Comparison of ENCODE assay signal across 1 cellular context in the genomic region with DNA sequence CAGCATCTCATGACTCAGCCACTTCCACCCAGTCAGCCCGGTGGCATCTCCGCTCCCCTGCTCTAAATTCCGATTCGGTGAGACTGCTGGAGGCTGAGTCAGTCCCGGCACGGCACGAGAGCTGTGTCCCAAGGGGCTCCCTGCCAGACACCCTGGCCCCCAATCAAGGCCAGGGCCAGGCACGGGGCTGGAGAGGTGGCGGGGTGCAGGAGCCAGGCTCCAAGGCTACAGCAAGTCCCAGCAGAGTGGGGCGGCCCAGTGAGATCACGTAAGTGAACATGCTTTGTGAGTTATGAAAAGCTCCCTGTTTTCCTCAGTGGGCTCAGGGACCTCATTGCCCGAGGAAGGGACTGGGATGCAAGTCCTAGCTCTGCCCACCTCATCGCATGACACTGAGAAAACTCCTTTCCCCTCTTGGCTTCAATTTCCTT.
TF ChIP-seq lines count a peak whose summit lies in the region.

No MANE protein-coding gene starts in this region.

TF ChIP-seq in HEK293, 187 proteins besides CTCF, POLR2A, EP300 and RAD21 (continued from another document and continues in another):
- TF ChIP-seq ZBTB10 (tag by site-specific recombination; IDR thresholded peaks at IDR 0.05) (no peak), KLF8 (tag by site-specific recombination; IDR thresholded peaks at IDR 0.05) (peak; percentile 77), ZNF10 (tag by site-specific recombination; IDR thresholded peaks at IDR 0.05) (no peak), ZNF621 (tag by site-specific recombination; IDR thresholded peaks at IDR 0.05) (no peak), ZNF121 (tag by site-specific recombination; IDR thresholded peaks at IDR 0.05) (no peak), ZNF501 (tag by site-specific recombination; IDR thresholded peaks at IDR 0.05) (no peak), ZEB2 (tag by site-specific recombination; IDR thresholded peaks at IDR 0.05) (peak; percentile 95), ZNF488 (tag by site-specific recombination; IDR thresholded peaks at IDR 0.05) (no peak), TSHZ1 (tag by site-specific recombination; IDR thresholded peaks at IDR 0.05; ENCODE audit: borderline replicate concordance) (0 out of 2 replicates have a peak, but pooled peaks have one; percentile 20), ZNF398 (tag by site-specific recombination; IDR thresholded peaks at IDR 0.05) (peak; percentile 28; the same call in 1 of the 2 replicates), ZNF473 (tag by site-specific recombination; IDR thresholded peaks at IDR 0.05) (no peak), SP3 (tag by site-specific recombination; IDR thresholded peaks at IDR 0.05) (0 out of 2 replicates have a peak, but pooled peaks have one; percentile 36), ZNF221 (tag by site-specific recombination; IDR thresholded peaks at IDR 0.05; ENCODE audit: borderline replicate concordance) (no peak), ZNF239 (tag by site-specific recombination; IDR thresholded peaks at IDR 0.05) (no peak), ZNF677 (tag by site-specific recombination; IDR thresholded peaks at IDR 0.05) (no peak), GLI4 (tag by site-specific recombination; IDR thresholded peaks at IDR 0.05) (no peak), KLF16 (tag by site-specific recombination; IDR thresholded peaks at IDR 0.05) (no peak), ZNF174 (tag by site-specific recombination; IDR thresholded peaks at IDR 0.05) (no peak), OVOL3 (tag by site-specific recombination; IDR thresholded peaks at IDR 0.05) (no peak), ZNF274 (IDR thresholded peaks at IDR 0.05; ENCODE audit: low read length) (no peak), ZNF274 (tag by site-specific recombination; IDR thresholded peaks at IDR 0.05; ENCODE audit: borderline replicate concordance) (no peak), ZNF292 (tag by site-specific recombination; IDR thresholded peaks at IDR 0.05; ENCODE audit: borderline replicate concordance, low read depth) (no peak), ZNF660 (tag by site-specific recombination; IDR thresholded peaks at IDR 0.05) (peak; percentile 65; the same call in 1 of the 2 replicates), ZBTB1 (tag by site-specific recombination; IDR thresholded peaks at IDR 0.05) (no peak), ZNF341 (tag by site-specific recombination; IDR thresholded peaks at IDR 0.05; ENCODE audit: low read depth) (no peak), KLF7 (tag by site-specific recombination; IDR thresholded peaks at IDR 0.05; ENCODE audit: borderline replicate concordance) (no peak), GLIS2 (tag by site-specific recombination; IDR thresholded peaks at IDR 0.05) (peak; percentile 83), ZNF777 (tag by site-specific recombination; IDR thresholded peaks at IDR 0.05; ENCODE audit: borderline replicate concordance) (no peak), PRDM1 (tag by site-specific recombination; IDR thresholded peaks at IDR 0.05) (no peak), SP2 (tag by site-specific recombination; IDR thresholded peaks at IDR 0.05) (no peak)
- TF ChIP-seq, protein P1, sequence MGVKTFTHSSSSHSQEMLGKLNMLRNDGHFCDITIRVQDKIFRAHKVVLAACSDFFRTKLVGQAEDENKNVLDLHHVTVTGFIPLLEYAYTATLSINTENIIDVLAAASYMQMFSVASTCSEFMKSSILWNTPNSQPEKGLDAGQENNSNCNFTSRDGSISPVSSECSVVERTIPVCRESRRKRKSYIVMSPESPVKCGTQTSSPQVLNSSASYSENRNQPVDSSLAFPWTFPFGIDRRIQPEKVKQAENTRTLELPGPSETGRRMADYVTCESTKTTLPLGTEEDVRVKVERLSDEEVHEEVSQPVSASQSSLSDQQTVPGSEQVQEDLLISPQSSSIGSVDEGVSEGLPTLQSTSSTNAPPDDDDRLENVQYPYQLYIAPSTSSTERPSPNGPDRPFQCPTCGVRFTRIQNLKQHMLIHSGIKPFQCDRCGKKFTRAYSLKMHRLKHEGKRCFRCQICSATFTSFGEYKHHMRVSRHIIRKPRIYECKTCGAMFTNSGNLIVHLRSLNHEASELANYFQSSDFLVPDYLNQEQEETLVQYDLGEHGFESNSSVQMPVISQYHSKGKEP (tag by site-specific recombination; IDR thresholded peaks at IDR 0.05): no peak
- TF ChIP-seq, protein P2, sequence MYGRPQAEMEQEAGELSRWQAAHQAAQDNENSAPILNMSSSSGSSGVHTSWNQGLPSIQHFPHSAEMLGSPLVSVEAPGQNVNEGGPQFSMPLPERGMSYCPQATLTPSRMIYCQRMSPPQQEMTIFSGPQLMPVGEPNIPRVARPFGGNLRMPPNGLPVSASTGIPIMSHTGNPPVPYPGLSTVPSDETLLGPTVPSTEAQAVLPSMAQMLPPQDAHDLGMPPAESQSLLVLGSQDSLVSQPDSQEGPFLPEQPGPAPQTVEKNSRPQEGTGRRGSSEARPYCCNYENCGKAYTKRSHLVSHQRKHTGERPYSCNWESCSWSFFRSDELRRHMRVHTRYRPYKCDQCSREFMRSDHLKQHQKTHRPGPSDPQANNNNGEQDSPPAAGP (tag by site-specific recombination; IDR thresholded peaks at IDR 0.05): peak; percentile 75
- TF ChIP-seq, protein P3, sequence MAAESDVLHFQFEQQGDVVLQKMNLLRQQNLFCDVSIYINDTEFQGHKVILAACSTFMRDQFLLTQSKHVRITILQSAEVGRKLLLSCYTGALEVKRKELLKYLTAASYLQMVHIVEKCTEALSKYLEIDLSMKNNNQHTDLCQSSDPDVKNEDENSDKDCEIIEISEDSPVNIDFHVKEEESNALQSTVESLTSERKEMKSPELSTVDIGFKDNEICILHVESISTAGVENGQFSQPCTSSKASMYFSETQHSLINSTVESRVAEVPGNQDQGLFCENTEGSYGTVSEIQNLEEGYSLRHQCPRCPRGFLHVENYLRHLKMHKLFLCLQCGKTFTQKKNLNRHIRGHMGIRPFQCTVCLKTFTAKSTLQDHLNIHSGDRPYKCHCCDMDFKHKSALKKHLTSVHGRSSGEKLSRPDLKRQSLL (tag by site-specific recombination; IDR thresholded peaks at IDR 0.05): no peak
- TF ChIP-seq, protein P4, sequence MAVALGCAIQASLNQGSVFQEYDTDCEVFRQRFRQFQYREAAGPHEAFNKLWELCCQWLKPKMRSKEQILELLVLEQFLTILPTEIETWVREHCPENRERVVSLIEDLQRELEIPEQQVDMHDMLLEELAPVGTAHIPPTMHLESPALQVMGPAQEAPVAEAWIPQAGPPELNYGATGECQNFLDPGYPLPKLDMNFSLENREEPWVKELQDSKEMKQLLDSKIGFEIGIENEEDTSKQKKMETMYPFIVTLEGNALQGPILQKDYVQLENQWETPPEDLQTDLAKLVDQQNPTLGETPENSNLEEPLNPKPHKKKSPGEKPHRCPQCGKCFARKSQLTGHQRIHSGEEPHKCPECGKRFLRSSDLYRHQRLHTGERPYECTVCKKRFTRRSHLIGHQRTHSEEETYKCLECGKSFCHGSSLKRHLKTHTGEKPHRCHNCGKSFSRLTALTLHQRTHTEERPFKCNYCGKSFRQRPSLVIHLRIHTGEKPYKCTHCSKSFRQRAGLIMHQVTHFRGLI (tag by site-specific recombination; IDR thresholded peaks at IDR 0.05): no peak
- TF ChIP-seq, protein P5, sequence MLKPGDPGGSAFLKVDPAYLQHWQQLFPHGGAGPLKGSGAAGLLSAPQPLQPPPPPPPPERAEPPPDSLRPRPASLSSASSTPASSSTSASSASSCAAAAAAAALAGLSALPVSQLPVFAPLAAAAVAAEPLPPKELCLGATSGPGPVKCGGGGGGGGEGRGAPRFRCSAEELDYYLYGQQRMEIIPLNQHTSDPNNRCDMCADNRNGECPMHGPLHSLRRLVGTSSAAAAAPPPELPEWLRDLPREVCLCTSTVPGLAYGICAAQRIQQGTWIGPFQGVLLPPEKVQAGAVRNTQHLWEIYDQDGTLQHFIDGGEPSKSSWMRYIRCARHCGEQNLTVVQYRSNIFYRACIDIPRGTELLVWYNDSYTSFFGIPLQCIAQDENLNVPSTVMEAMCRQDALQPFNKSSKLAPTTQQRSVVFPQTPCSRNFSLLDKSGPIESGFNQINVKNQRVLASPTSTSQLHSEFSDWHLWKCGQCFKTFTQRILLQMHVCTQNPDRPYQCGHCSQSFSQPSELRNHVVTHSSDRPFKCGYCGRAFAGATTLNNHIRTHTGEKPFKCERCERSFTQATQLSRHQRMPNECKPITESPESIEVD (tag by site-specific recombination; IDR thresholded peaks at IDR 0.05): no peak
- TF ChIP-seq, protein P6, sequence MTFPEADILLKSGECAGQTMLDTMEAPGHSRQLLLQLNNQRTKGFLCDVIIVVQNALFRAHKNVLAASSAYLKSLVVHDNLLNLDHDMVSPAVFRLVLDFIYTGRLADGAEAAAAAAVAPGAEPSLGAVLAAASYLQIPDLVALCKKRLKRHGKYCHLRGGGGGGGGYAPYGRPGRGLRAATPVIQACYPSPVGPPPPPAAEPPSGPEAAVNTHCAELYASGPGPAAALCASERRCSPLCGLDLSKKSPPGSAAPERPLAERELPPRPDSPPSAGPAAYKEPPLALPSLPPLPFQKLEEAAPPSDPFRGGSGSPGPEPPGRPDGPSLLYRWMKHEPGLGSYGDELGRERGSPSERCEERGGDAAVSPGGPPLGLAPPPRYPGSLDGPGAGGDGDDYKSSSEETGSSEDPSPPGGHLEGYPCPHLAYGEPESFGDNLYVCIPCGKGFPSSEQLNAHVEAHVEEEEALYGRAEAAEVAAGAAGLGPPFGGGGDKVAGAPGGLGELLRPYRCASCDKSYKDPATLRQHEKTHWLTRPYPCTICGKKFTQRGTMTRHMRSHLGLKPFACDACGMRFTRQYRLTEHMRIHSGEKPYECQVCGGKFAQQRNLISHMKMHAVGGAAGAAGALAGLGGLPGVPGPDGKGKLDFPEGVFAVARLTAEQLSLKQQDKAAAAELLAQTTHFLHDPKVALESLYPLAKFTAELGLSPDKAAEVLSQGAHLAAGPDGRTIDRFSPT (tag by site-specific recombination; IDR thresholded peaks at IDR 0.05): peak; percentile 70; the same call in 1 of the 2 replicates
- TF ChIP-seq, protein P7, sequence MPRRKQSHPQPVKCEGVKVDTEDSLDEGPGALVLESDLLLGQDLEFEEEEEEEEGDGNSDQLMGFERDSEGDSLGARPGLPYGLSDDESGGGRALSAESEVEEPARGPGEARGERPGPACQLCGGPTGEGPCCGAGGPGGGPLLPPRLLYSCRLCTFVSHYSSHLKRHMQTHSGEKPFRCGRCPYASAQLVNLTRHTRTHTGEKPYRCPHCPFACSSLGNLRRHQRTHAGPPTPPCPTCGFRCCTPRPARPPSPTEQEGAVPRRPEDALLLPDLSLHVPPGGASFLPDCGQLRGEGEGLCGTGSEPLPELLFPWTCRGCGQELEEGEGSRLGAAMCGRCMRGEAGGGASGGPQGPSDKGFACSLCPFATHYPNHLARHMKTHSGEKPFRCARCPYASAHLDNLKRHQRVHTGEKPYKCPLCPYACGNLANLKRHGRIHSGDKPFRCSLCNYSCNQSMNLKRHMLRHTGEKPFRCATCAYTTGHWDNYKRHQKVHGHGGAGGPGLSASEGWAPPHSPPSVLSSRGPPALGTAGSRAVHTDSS (tag by site-specific recombination; IDR thresholded peaks at IDR 0.05): no peak
